9 cellular contexts compared by ENCODE assay signal in the genomic region with DNA sequence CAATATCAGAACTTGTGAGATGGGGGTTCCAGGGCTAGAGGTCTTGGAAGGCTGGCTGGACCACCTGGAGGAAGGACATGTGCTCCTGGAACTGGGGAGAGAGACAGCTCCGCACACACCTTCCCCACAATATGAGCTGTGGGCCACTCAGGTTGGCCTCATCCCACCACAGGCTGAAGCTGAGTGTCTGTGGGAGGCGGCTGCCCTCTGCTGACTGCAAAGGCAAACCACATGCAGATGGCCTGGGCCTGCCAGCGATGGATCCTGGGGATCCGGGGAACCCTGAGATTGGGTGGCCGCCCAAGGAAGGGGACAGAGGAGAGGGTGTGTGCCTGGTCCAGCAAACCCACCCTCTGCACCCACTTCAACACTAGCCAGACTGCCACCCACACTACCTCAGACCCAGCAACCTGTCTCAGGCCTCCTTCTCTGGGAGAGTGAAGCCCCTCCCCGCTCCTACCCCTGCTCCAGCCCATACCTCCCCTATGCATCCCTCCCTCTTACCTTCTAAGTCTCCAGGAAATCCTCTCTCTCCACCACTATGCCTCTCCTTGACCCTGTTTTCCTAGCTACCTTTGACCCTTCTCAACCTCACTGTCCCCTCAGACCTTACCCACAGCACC. TPM values are rescaled to one million over a fixed set of nuclear protein-coding genes. Genes with fewer than 3 reads are reported as not detected.
A peak's percentile ranks its signal among the peaks of the same experiment; 100 is the strongest.
DNase-seq lines count a peak whose midpoint lies in the region; ATAC-seq, FAIRE-seq and TF ChIP-seq lines count a peak whose summit lies in the region.
"Had no signal": no experiment of that assay in that cellular context is flagged by ENCODE, and none has a peak within 500 bp of the region (broad histone marks: within the 10 kb centered on the region; RNA-seq: fewer than 3 reads in every experiment).

No MANE protein-coding gene starts in this region.

- 100% methylated on average over 1 of the region's 6 CpGs; no CpG with 5 or more reads in 1 of the 2 experiments for WGBS in IMR-90 (ENCODE audit: extremely low coverage in 2 of 2, insufficient read length in 1 of 2), 2 experiments

- H2BK120ac ChIP-seq in IMR-90 (ENCODE audit: low read depth, low read length) = no peak overlapping the region

- H3K4ac ChIP-seq in IMR-90 (ENCODE audit: low read depth, low read length) = no peak overlapping the region

- H3K4me3 ChIP-seq in IMR-90 (ENCODE audit: insufficient read depth, low read depth, low read length) (no peak overlapping the region), SJSA1 (no peak overlapping the region), parathyroid adenoma (ENCODE audit: low read depth, low read length) (no peak overlapping the region)

- no peak overlapping the region for H3K18ac ChIP-seq in IMR-90 (ENCODE audit: low read depth, low read length)

- no peak overlapping the region for H2BK5ac ChIP-seq in IMR-90 (ENCODE audit: low read depth, low read length, poor library complexity, severe bottlenecking)

- no peak overlapping the region for H3K23ac ChIP-seq in IMR-90 (ENCODE audit: low read depth, low read length)

- H3K4me2 ChIP-seq in IMR-90 (ENCODE audit: low read depth, low read length) = no peak overlapping the region
- H3K4me2 ChIP-seq in parathyroid adenoma (ENCODE audit: low read length) = no peak overlapping the region

- H2AFZ ChIP-seq in IMR-90 (replicated peaks; ENCODE audit: low read length, poor library complexity) = peak overlapping the region; percentile 74
- no peak overlapping the region for H2AFZ ChIP-seq in parathyroid adenoma

- no peak overlapping the region for H4K91ac ChIP-seq in IMR-90 (ENCODE audit: insufficient read depth, low read depth, low read length)

- H2BK15ac ChIP-seq in IMR-90 (ENCODE audit: low read depth, low read length) = no peak overlapping the region

- in situ Hi-C loops in IMR-90 (cut with MboI; ENCODE audit: low sequenced_read_pairs) = loop anchor here (5.0 kb wide), 1 partner anchor 270 kb away; no protein-coding TSS in a partner anchor

- no peak overlapping the region for H3K14ac ChIP-seq in IMR-90 (replicated peaks; ENCODE audit: low read depth, low read length)

- FAIRE-seq in urothelium cell line (lab: Jason Lieb, UNC) = peak; percentile 59

- CTCF ChIA-PET in IMR-90 (lab: Yijun Ruan, JAX) = interaction anchor here (0.6 to 2.8 kb wide), 8 partner anchors 11 to 372 kb away, joined by 3 to 18 read pairs (median 5); no protein-coding TSS in a partner anchor

- DNase-seq in DMS53 (lab: John Stamatoyannopoulos, UW) (peak; percentile 79), IMR-90 (peak; percentile 58), SJSA1 (ENCODE audit: low read depth in 1 of 2, low spot score in 2 of 2) (peak; percentile 51 to 71), foreskin melanocyte (peak; percentile 21), urothelium cell line (ENCODE audit: low spot score) (peak; percentile 73), GOT3 (lab: John Stamatoyannopoulos, UW) (no peak)
- DNase-seq in activated effector memory CD4-positive, alpha-beta T cell treated with anti-CD3 and anti-CD28 coated beads, Interleukin-2, amount 50 U/mL, for 16 hours = peak; percentile 82

- TF ChIP-seq RAD21 in IMR-90 (IDR thresholded peaks at IDR 0.05; ENCODE audit: low read length) = peak; percentile 98

- no peaks in the 10 kb centered on the region for H3K79me1 ChIP-seq in IMR-90 (ENCODE audit: low read depth in 1 of 2, low read length in 2 of 2)

- peaks cover 22% of the 10 kb centered on the region for H3K27me3 ChIP-seq in IMR-90 (ENCODE audit: control insufficient read depth, insufficient read depth, low read length)
- H3K27me3 ChIP-seq in SJSA1 (replicated peaks) = no peaks in the 10 kb centered on the region
- no peaks in the 10 kb centered on the region for H3K27me3 ChIP-seq in parathyroid adenoma (ENCODE audit: control insufficient read depth, insufficient read depth, low read length)

- H3K36me3 ChIP-seq in IMR-90 (ENCODE audit: control insufficient read depth, insufficient read depth, low read length) (no peaks in the 10 kb centered on the region), SJSA1 (no peaks in the 10 kb centered on the region), parathyroid adenoma (ENCODE audit: control insufficient read depth, insufficient read depth, low read length) (no peaks in the 10 kb centered on the region)

- dilution Hi-C loops in IMR-90 (cut with HindIII; ENCODE audit: low sequenced_read_pairs, unreplicated experiment) = no loop called here

- no peak overlapping the region for H2AK5ac ChIP-seq in IMR-90 (ENCODE audit: low read depth, low read length)

- H2AK9ac ChIP-seq in IMR-90 (replicated peaks; ENCODE audit: low read depth, low read length, poor library complexity) = peak overlapping the region; percentile 83

- no peaks in the 10 kb centered on the region; the same call in 1 of the 2 replicates for H3K9me1 ChIP-seq in IMR-90 (ENCODE audit: insufficient read depth, low read length)

- H4K20me1 ChIP-seq in IMR-90 (ENCODE audit: insufficient read depth, low read length) = no peaks in the 10 kb centered on the region

- TF ChIP-seq POLR2A in IMR-90 (IDR thresholded peaks at IDR 0.05; ENCODE audit: low read depth, low read length) = peak; percentile 36; the same call in 1 of the 2 replicates

- no TSS peak for BruUV-seq in IMR-90 (replicated peaks; lab: Mats Ljungman, UMichigan)

- no peak overlapping the region for H2BK20ac ChIP-seq in IMR-90 (ENCODE audit: low read depth, low read length)

- no peak overlapping the region for H4K5ac ChIP-seq in IMR-90 (ENCODE audit: low read depth, low read length)

- H3K9me3 ChIP-seq in IMR-90 (ENCODE audit: control insufficient read depth, insufficient read depth, low read length) (no peaks in the 10 kb centered on the region), SJSA1 (replicated peaks) (no peaks in the 10 kb centered on the region), parathyroid adenoma (ENCODE audit: control insufficient read depth, low read length) (no peaks in the 10 kb centered on the region)

- TF ChIP-seq CTCF in IMR-90 (conservative IDR thresholded peaks at IDR 0.05; ENCODE audit: low read depth, low read length) = peak; percentile 96
- peak; percentile 54 for TF ChIP-seq CTCF in parathyroid adenoma (IDR thresholded peaks at IDR 0.05)

- intact Hi-C loops in IMR-90 (cut with micrococcal nuclease) = loop anchor here (1.0 kb wide), 3 partner anchors 195 to 349 kb away; no protein-coding TSS in a partner anchor

- H4K8ac ChIP-seq in IMR-90 (ENCODE audit: low read depth in 2 of 2, low read length in 2 of 2) = no peak overlapping the region

- ATAC-seq in IMR-90 (ENCODE audit: low read depth) = peak; percentile 87

- POLR2A ChIA-PET in IMR-90 (lab: Charles Lee; ENCODE audit: unreplicated experiment) = no interaction called here

- no peak overlapping the region for H3K9ac ChIP-seq in IMR-90 (ENCODE audit: low read depth, low read length)
- H3K9ac ChIP-seq in parathyroid adenoma = no peak overlapping the region

- H3K4me1 ChIP-seq in IMR-90 (ENCODE audit: control insufficient read depth, insufficient read depth, low read length) (peaks cover 8% of the 10 kb centered on the region; the same call in 1 of the 2 replicates), SJSA1 (replicated peaks) (peaks cover 31% of the 10 kb centered on the region), parathyroid adenoma (no peaks in the 10 kb centered on the region)

- no peak overlapping the region for H3K56ac ChIP-seq in IMR-90 (ENCODE audit: extremely low read depth, insufficient read depth, low read length)

- H3K79me2 ChIP-seq in parathyroid adenoma = no peaks in the 10 kb centered on the region

- no peak overlapping the region for H3K27ac ChIP-seq in IMR-90 (ENCODE audit: insufficient read depth, low read length)
- no peak overlapping the region for H3K27ac ChIP-seq in SJSA1
- no peak overlapping the region for H3K27ac ChIP-seq in parathyroid adenoma

TF ChIP-seq in IMR-90, 13 proteins besides CTCF, POLR2A, EP300 and RAD21:
- TF ChIP-seq MAZ (IDR thresholded peaks at IDR 0.05; ENCODE audit: borderline replicate concordance, low read depth, low read length) (peak; percentile 31; the same call in 1 of the 2 replicates), SMC3 (IDR thresholded peaks at IDR 0.05; ENCODE audit: low read depth, low read length) (peak; percentile 91), RFX5 (IDR thresholded peaks at IDR 0.05; ENCODE audit: low read depth, low read length) (no peak)

RNA-seq across cellular contexts. Expression of a gene that starts 44.8 kb away (rescaled TPM):
- total RNA-seq in IMR-90 (2012; rRNA removed) = 0.18 and 0.28 TPM in 2 replicates
- polyA plus RNA-seq in IMR-90 (2012; rRNA removed) = 0.46 and 0.50 TPM in 2 replicates
- polyA plus RNA-seq in IMR-90 (2012; cell fraction: cytosol; rRNA removed) = 0.17 and 0.60 TPM in 2 replicates
- 0.23 and 0.26 TPM in 2 replicates for polyA plus RNA-seq in IMR-90 (2012; cell fraction: nucleus; rRNA removed; ENCODE audit: low replicate concordance)
- 1.3 and 2.2 TPM in 2 replicates for total RNA-seq in SJSA1 (2014; rRNA removed; shearing (Covaris generic))
- total RNA-seq: T-helper 1 cell treated with Interleukin-12 subunit alpha and Interleukin-12 subunit beta and Interleukin-4 antibody, amounts not matched to agents 30 ng/mL and 1 ng/mL, for 36 hours had no signal
